8 cellular contexts compared by ENCODE assay signal in genomic region chr3:184711366-184712247, GRCh38. TPM values are rescaled to one million over a fixed set of nuclear protein-coding genes. Genes with fewer than 3 reads are reported as not detected.
DNase-seq lines count a peak whose midpoint lies in the region; ATAC-seq and TF ChIP-seq lines count a peak whose summit lies in the region.

TSS of gene MAGEF1 (minus strand) at chr3:184712064. CDS start at chr3:184711821, 243 bp downstream.

- H3K27me3 Mint-ChIP-seq in activated CD4-positive, alpha-beta T cell treated with anti-CD3 and anti-CD28 coated beads, Interleukin-2, amount 10 ng/mL, durations not matched to agents 24 days and 14 days = peaks cover 15% of the 10 kb centered on the region

- CTCF ChIA-PET in BJ (lab: Yijun Ruan, JAX) = interaction anchor here (0.7 to 2.6 kb wide), 5 partner anchors 12 to 150 kb away, joined by 3 to 7 read pairs (median 4); partner anchors contain the start of gene EPHB3

- H3K4me3 Mint-ChIP-seq in activated CD4-positive, alpha-beta T cell treated with anti-CD3 and anti-CD28 coated beads, Interleukin-2, amount 10 ng/mL, durations not matched to agents 24 days and 14 days = peak within 1 kb of the TSS; percentile 94

- H3K27me3 ChIP-seq in BJ (ENCODE audit: control insufficient read depth, insufficient read depth, low read length) = no peaks in the 10 kb centered on the region

- DNase-seq in BJ (ENCODE audit: low read depth) (peak; percentile 44), NCI-H526 treated with DMSO at 0.1 percent for 48 hours (lab: John Stamatoyannopoulos, UW) (peak; percentile 77), dedifferentiated amniotic fluid mesenchymal stem cell (ENCODE audit: extremely low spot score) (peak; percentile 79), left kidney (ENCODE audit: low read depth, low spot score) (peak; percentile 97)
- peak; percentile 94 for DNase-seq in activated CD4-positive, alpha-beta T cell treated with anti-CD3 and anti-CD28 coated beads, Interleukin-2, amount 10 ng/mL, durations not matched to agents 24 days and 14 days
- DNase-seq in stimulated activated CD4-positive, alpha-beta T cell treated with anti-CD3 and anti-CD28 coated beads, Interleukin-2, amount 100 ng/mL, for 24 hours = peak; percentile 79 to 86

- peak within 1 kb of the TSS; percentile 86 for H3K27ac Mint-ChIP-seq in activated CD4-positive, alpha-beta T cell treated with anti-CD3 and anti-CD28 coated beads, Interleukin-2, amount 10 ng/mL, durations not matched to agents 24 days and 14 days

- H3K4me3 ChIP-seq in BJ (ENCODE audit: low read depth, low read length) = peak within 1 kb of the TSS; percentile 84

- no peaks in the 10 kb centered on the region for H3K9me3 Mint-ChIP-seq in activated CD4-positive, alpha-beta T cell treated with anti-CD3 and anti-CD28 coated beads, Interleukin-2, amount 10 ng/mL, durations not matched to agents 24 days and 14 days

- peaks cover 25% of the 10 kb centered on the region for H3K36me3 Mint-ChIP-seq in activated CD4-positive, alpha-beta T cell treated with anti-CD3 and anti-CD28 coated beads, Interleukin-2, amount 10 ng/mL, durations not matched to agents 24 days and 14 days (ENCODE audit: low read depth)

- peaks cover 1% of the 10 kb centered on the region; the same call in 1 of the 2 replicates for H3K36me3 ChIP-seq in BJ (ENCODE audit: control insufficient read depth, insufficient read depth, low read length)

- ATAC-seq in GM19351 (IDR thresholded peaks at IDR 0.05; ENCODE audit: unreplicated experiment) = peak; percentile 81
- peak; percentile 44 for ATAC-seq in HG03469 (IDR thresholded peaks at IDR 0.05; ENCODE audit: unreplicated experiment)

- intact Hi-C loops in activated CD4-positive, alpha-beta T cell treated with anti-CD3 and anti-CD28 coated beads, Interleukin-2, amount 10 ng/mL, durations not matched to agents 24 days and 14 days (cut with micrococcal nuclease) = loop anchor here (1.0 to 5.0 kb wide), 4 partner anchors 16 to 150 kb away; partner anchors contain the start of genes EPHB3 and VPS8

- TF ChIP-seq CTCF in BJ (IDR thresholded peaks at IDR 0.05; ENCODE audit: insufficient read depth, low read depth, low read length) = no peak

- H3K4me1 Mint-ChIP-seq in activated CD4-positive, alpha-beta T cell treated with anti-CD3 and anti-CD28 coated beads, Interleukin-2, amount 10 ng/mL, durations not matched to agents 24 days and 14 days = peaks cover 29% of the 10 kb centered on the region

- POLR2A ChIA-PET in BJ (lab: Charles Lee) = interaction anchor here (0.6 to 1.7 kb wide), 2 partner anchors 23 to 146 kb away, joined by 5 to 6 read pairs; no protein-coding TSS in a partner anchor

RNA-seq across cellular contexts. Expression of gene MAGEF1, which starts in this region (rescaled TPM):
- 14.3 and 17.1 TPM in 2 replicates for polyA plus RNA-seq in BJ (2011; rRNA removed)
- 4.4 and 4.9 TPM in 2 replicates for polyA minus RNA-seq in BJ (2011; rRNA and poly(A)+ RNA removed)
- total RNA-seq in activated CD4-positive, alpha-beta T cell treated with anti-CD3 and anti-CD28 coated beads, Interleukin-2, amount 10 ng/mL, durations not matched to agents 24 days and 14 days = 14.3 and 15.0 TPM in 2 replicates

Comparison
In these comparisons a context has a peak if more than half of its experiments do, and no peak if none do; other contexts are left out.
1. Peak in every context shown above with its lines: DNase-seq, ATAC-seq and H3K4me3 ChIP-seq.
2. DNase-seq: peak in every context shown above with its lines; median percentile 97 in left kidney; 94 in activated CD4-positive, alpha-beta T cell treated with anti-CD3 and anti-CD28 coated beads, Interleukin-2, amount 10 ng/mL, durations not matched to agents 24 days and 14 days; 82 in stimulated activated CD4-positive, alpha-beta T cell treated with anti-CD3 and anti-CD28 coated beads, Interleukin-2, amount 100 ng/mL, for 24 hours; 79 in dedifferentiated amniotic fluid mesenchymal stem cell; 77 in NCI-H526 treated with DMSO at 0.1 percent for 48 hours; 44 in BJ.